In genomic region chr3:76038949-76039348, GRCh38 we compare ENCODE assay signal across 22 cellular contexts.
"Had no signal": no experiment of that assay in that cellular context is flagged by ENCODE, and none has a peak within 500 bp of the region (broad histone marks: within the 10 kb centered on the region; RNA-seq: fewer than 3 reads in every experiment).

No MANE protein-coding gene starts in this region.

- H3K4me3 ChIP-seq: left lung, lung, transverse colon had no signal

- H3K27ac ChIP-seq: left lung, transverse colon, WERI-Rb-1 had no signal

- H3K27me3 Mint-ChIP-seq: activated naive CD4-positive, alpha-beta T cell treated with anti-CD3 and anti-CD28 coated beads, Interleukin-2, amount 50 U/mL, for 24 hours; stimulated activated naive B cell treated with anti-CD40 and anti-IgM and Interleukin-4, amounts not matched to agents 10 μg/mL and 1 μg/mL and 100 μg/mL, for 72 hours had no signal

- DNase-seq: activated CD4-positive, alpha-beta T cell treated with anti-CD3 and anti-CD28 coated beads for 1 hour; activated CD4-positive, alpha-beta T cell treated with anti-CD3 and anti-CD28 coated beads, Interleukin-2, amount 50 U/mL, for 1 hour; activated CD8-positive, alpha-beta T cell treated with anti-CD3 and anti-CD28 coated beads, Interleukin-2, amount 10 ng/mL, durations not matched to agents 7 days and 5 days; activated gamma-delta T cell treated with Interleukin-2 at 50 U/mL for 16 hours; anterior cingulate cortex; brain microvascular endothelial cell; central memory CD4-positive, alpha-beta T cell; dermis blood vessel endothelial cell; effector CD8-positive, alpha-beta T cell; hippocampal formation; left lung; midbrain; natural killer cell; stimulated activated CD4-positive, alpha-beta T cell treated with anti-CD3 and anti-CD28 coated beads, Interleukin-2, amount 100 ng/mL, for 48 hours; stimulated activated CD8-positive, alpha-beta memory T cell treated with anti-CD3 and anti-CD28 coated beads, Interleukin-4, amount 100 ng/mL, for 48 hours; stimulated activated naive B cell treated with anti-CD40 and anti-IgM and Interleukin-4, amounts not matched to agents 10 μg/mL and 1 μg/mL and 100 μg/mL, for 72 hours; transverse colon; WERI-Rb-1 had no signal

- H3K27me3 ChIP-seq: brain microvascular endothelial cell, left lung, transverse colon had no signal

- H3K27ac Mint-ChIP-seq: activated CD8-positive, alpha-beta T cell treated with anti-CD3 and anti-CD28 coated beads, Interleukin-2, amount 10 ng/mL, durations not matched to agents 7 days and 5 days; activated naive CD4-positive, alpha-beta T cell treated with anti-CD3 and anti-CD28 coated beads, Interleukin-2, amount 50 U/mL, for 24 hours; natural killer cell; progenitor cell of endocrine pancreas; stimulated activated naive B cell treated with anti-CD40 and anti-IgM and Interleukin-4, amounts not matched to agents 10 μg/mL and 1 μg/mL and 100 μg/mL, for 72 hours; T-helper 2 cell treated with Interferon-gamma antibody and Interleukin-4, amounts not matched to agents 5 μg/mL and 100 μg/mL, for 36 hours had no signal

- H3K4me3 Mint-ChIP-seq: activated CD8-positive, alpha-beta T cell treated with anti-CD3 and anti-CD28 coated beads, Interleukin-2, amount 10 ng/mL, durations not matched to agents 7 days and 5 days; activated naive CD4-positive, alpha-beta T cell treated with anti-CD3 and anti-CD28 coated beads, Interleukin-2, amount 50 U/mL, for 24 hours; natural killer cell; stimulated activated naive B cell treated with anti-CD40 and anti-IgM and Interleukin-4, amounts not matched to agents 10 μg/mL and 1 μg/mL and 100 μg/mL, for 72 hours; T-helper 2 cell treated with Interferon-gamma antibody and Interleukin-4, amounts not matched to agents 5 μg/mL and 100 μg/mL, for 36 hours had no signal

- H3K36me3 ChIP-seq: brain microvascular endothelial cell, left lung, transverse colon, WERI-Rb-1 had no signal

- H3K9me3 ChIP-seq: transverse colon had no signal

- H3K4me1 Mint-ChIP-seq: activated naive CD4-positive, alpha-beta T cell treated with anti-CD3 and anti-CD28 coated beads, Interleukin-2, amount 50 U/mL, for 24 hours; natural killer cell; stimulated activated naive B cell treated with anti-CD40 and anti-IgM and Interleukin-4, amounts not matched to agents 10 μg/mL and 1 μg/mL and 100 μg/mL, for 72 hours had no signal

- H3K9me3 Mint-ChIP-seq: stimulated activated naive B cell treated with anti-CD40 and anti-IgM and Interleukin-4, amounts not matched to agents 10 μg/mL and 1 μg/mL and 100 μg/mL, for 72 hours had no signal

- ATAC-seq: activated CD8-positive, alpha-beta T cell treated with anti-CD3 and anti-CD28 coated beads, Interleukin-2, amount 10 ng/mL, durations not matched to agents 7 days and 5 days; left lung; natural killer cell; stimulated activated naive B cell treated with anti-CD40 and anti-IgM and Interleukin-4, amounts not matched to agents 10 μg/mL and 1 μg/mL and 100 μg/mL, for 72 hours had no signal

- H3K4me1 ChIP-seq: left lung, transverse colon had no signal

- H3K36me3 Mint-ChIP-seq: activated naive CD4-positive, alpha-beta T cell treated with anti-CD3 and anti-CD28 coated beads, Interleukin-2, amount 50 U/mL, for 24 hours; natural killer cell; stimulated activated naive B cell treated with anti-CD40 and anti-IgM and Interleukin-4, amounts not matched to agents 10 μg/mL and 1 μg/mL and 100 μg/mL, for 72 hours had no signal
